Comparison of ENCODE assay signal across 1 cellular context in genomic region chr1:36397378-36398230, GRCh38.
TF ChIP-seq lines count a peak whose summit lies in the region.

TSS of gene LSM10 (minus strand) at chr1:36397908. CDS start at chr1:36394129, 3,779 bp downstream.

TF ChIP-seq in HepG2, 621 proteins besides CTCF, POLR2A, EP300 and RAD21 (continued from another document and continues in another):
- TF ChIP-seq, protein P1, sequence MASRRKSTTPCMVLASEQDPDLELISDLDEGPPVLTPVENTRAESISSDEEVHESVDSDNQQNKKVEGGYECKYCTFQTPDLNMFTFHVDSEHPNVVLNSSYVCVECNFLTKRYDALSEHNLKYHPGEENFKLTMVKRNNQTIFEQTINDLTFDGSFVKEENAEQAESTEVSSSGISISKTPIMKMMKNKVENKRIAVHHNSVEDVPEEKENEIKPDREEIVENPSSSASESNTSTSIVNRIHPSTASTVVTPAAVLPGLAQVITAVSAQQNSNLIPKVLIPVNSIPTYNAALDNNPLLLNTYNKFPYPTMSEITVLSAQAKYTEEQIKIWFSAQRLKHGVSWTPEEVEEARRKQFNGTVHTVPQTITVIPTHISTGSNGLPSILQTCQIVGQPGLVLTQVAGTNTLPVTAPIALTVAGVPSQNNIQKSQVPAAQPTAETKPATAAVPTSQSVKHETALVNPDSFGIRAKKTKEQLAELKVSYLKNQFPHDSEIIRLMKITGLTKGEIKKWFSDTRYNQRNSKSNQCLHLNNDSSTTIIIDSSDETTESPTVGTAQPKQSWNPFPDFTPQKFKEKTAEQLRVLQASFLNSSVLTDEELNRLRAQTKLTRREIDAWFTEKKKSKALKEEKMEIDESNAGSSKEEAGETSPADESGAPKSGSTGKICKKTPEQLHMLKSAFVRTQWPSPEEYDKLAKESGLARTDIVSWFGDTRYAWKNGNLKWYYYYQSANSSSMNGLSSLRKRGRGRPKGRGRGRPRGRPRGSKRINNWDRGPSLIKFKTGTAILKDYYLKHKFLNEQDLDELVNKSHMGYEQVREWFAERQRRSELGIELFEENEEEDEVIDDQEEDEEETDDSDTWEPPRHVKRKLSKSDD (CRISPR knock-in tag; IDR thresholded peaks at IDR 0.05; ENCODE audit: low read depth), result peak; percentile 73; the same call in 1 of the 2 replicates
- TF ChIP-seq ZNF30 (CRISPR knock-in tag; IDR thresholded peaks at IDR 0.05) (0 out of 2 replicates have a peak, but pooled peaks have one; percentile 81), BORCS8-MEF2B (CRISPR knock-in tag; IDR thresholded peaks at IDR 0.05) (0 out of 2 replicates have a peak, but pooled peaks have one; percentile 47), ZNF230 (CRISPR knock-in tag; IDR thresholded peaks at IDR 0.05) (0 out of 2 replicates have a peak, but pooled peaks have one; percentile 31), HOXA5 (CRISPR knock-in tag; IDR thresholded peaks at IDR 0.05) (peak; percentile 95), NCOA2 (CRISPR knock-in tag; IDR thresholded peaks at IDR 0.05) (peak; percentile 50), ZBED4 (CRISPR knock-in tag; IDR thresholded peaks at IDR 0.05; ENCODE audit: borderline replicate concordance) (peak; percentile 47; the same call in 1 of the 2 replicates), FOXA1 (IDR thresholded peaks at IDR 0.05) (no peak), FOXA1 (CRISPR knock-in tag; IDR thresholded peaks at IDR 0.05) (peak; percentile 25; the same call in 1 of the 2 replicates), ZNF317 (CRISPR knock-in tag; IDR thresholded peaks at IDR 0.05) (peak; percentile 47; the same call in 1 of the 2 replicates), U2AF1 (optimal IDR thresholded peaks at IDR 0.05; ENCODE audit: low read depth, low read length) (peak; percentile 68), ZNF282 (IDR thresholded peaks at IDR 0.05; ENCODE audit: partially characterized antibody) (no peak), ZNF468 (CRISPR knock-in tag; IDR thresholded peaks at IDR 0.05) (no peak), NRL (CRISPR knock-in tag; IDR thresholded peaks at IDR 0.05; ENCODE audit: borderline replicate concordance) (peak; percentile 80)
- TF ChIP-seq, protein P2, sequence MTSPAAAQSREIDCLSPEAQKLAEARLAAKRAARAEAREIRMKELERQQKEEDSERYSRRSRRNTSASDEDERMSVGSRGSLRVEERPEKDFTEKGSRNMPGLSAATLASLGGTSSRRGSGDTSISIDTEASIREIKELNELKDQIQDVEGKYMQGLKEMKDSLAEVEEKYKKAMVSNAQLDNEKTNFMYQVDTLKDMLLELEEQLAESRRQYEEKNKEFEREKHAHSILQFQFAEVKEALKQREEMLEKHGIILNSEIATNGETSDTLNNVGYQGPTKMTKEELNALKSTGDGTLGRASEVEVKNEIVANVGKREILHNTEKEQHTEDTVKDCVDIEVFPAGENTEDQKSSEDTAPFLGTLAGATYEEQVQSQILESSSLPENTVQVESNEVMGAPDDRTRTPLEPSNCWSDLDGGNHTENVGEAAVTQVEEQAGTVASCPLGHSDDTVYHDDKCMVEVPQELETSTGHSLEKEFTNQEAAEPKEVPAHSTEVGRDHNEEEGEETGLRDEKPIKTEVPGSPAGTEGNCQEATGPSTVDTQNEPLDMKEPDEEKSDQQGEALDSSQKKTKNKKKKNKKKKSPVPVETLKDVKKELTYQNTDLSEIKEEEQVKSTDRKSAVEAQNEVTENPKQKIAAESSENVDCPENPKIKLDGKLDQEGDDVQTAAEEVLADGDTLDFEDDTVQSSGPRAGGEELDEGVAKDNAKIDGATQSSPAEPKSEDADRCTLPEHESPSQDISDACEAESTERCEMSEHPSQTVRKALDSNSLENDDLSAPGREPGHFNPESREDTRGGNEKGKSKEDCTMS (CRISPR knock-in tag; conservative IDR thresholded peaks at IDR 0.05), result no peak
- TF ChIP-seq, protein P3, sequence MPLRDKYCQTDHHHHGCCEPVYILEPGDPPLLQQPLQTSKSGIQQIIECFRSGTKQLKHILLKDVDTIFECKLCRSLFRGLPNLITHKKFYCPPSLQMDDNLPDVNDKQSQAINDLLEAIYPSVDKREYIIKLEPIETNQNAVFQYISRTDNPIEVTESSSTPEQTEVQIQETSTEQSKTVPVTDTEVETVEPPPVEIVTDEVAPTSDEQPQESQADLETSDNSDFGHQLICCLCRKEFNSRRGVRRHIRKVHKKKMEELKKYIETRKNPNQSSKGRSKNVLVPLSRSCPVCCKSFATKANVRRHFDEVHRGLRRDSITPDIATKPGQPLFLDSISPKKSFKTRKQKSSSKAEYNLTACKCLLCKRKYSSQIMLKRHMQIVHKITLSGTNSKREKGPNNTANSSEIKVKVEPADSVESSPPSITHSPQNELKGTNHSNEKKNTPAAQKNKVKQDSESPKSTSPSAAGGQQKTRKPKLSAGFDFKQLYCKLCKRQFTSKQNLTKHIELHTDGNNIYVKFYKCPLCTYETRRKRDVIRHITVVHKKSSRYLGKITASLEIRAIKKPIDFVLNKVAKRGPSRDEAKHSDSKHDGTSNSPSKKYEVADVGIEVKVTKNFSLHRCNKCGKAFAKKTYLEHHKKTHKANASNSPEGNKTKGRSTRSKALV (CRISPR knock-in tag; IDR thresholded peaks at IDR 0.05), result 0 out of 2 replicates have a peak, but pooled peaks have one; percentile 56
- TF ChIP-seq, protein P4, sequence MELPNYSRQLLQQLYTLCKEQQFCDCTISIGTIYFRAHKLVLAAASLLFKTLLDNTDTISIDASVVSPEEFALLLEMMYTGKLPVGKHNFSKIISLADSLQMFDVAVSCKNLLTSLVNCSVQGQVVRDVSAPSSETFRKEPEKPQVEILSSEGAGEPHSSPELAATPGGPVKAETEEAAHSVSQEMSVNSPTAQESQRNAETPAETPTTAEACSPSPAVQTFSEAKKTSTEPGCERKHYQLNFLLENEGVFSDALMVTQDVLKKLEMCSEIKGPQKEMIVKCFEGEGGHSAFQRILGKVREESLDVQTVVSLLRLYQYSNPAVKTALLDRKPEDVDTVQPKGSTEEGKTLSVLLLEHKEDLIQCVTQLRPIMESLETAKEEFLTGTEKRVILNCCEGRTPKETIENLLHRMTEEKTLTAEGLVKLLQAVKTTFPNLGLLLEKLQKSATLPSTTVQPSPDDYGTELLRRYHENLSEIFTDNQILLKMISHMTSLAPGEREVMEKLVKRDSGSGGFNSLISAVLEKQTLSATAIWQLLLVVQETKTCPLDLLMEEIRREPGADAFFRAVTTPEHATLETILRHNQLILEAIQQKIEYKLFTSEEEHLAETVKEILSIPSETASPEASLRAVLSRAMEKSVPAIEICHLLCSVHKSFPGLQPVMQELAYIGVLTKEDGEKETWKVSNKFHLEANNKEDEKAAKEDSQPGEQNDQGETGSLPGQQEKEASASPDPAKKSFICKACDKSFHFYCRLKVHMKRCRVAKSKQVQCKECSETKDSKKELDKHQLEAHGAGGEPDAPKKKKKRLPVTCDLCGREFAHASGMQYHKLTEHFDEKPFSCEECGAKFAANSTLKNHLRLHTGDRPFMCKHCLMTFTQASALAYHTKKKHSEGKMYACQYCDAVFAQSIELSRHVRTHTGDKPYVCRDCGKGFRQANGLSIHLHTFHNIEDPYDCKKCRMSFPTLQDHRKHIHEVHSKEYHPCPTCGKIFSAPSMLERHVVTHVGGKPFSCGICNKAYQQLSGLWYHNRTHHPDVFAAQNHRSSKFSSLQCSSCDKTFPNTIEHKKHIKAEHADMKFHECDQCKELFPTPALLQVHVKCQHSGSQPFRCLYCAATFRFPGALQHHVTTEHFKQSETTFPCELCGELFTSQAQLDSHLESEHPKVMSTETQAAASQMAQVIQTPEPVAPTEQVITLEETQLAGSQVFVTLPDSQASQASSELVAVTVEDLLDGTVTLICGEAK (IDR thresholded peaks at IDR 0.05), result no peak
- TF ChIP-seq, protein P4 (CRISPR knock-in tag; IDR thresholded peaks at IDR 0.05), result peak; percentile 62
- TF ChIP-seq, protein P5, sequence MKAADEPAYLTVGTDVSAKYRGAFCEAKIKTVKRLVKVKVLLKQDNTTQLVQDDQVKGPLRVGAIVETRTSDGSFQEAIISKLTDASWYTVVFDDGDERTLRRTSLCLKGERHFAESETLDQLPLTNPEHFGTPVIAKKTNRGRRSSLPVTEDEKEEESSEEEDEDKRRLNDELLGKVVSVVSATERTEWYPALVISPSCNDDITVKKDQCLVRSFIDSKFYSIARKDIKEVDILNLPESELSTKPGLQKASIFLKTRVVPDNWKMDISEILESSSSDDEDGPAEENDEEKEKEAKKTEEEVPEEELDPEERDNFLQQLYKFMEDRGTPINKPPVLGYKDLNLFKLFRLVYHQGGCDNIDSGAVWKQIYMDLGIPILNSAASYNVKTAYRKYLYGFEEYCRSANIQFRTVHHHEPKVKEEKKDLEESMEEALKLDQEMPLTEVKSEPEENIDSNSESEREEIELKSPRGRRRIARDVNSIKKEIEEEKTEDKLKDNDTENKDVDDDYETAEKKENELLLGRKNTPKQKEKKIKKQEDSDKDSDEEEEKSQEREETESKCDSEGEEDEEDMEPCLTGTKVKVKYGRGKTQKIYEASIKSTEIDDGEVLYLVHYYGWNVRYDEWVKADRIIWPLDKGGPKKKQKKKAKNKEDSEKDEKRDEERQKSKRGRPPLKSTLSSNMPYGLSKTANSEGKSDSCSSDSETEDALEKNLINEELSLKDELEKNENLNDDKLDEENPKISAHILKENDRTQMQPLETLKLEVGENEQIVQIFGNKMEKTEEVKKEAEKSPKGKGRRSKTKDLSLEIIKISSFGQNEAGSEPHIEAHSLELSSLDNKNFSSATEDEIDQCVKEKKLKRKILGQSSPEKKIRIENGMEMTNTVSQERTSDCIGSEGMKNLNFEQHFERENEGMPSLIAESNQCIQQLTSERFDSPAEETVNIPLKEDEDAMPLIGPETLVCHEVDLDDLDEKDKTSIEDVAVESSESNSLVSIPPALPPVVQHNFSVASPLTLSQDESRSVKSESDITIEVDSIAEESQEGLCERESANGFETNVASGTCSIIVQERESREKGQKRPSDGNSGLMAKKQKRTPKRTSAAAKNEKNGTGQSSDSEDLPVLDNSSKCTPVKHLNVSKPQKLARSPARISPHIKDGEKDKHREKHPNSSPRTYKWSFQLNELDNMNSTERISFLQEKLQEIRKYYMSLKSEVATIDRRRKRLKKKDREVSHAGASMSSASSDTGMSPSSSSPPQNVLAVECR (CRISPR knock-in tag; IDR thresholded peaks at IDR 0.05; ENCODE audit: borderline replicate concordance), result peak; percentile 96
